Comparison of ENCODE assay signal across 8 cellular contexts in the genomic region with DNA sequence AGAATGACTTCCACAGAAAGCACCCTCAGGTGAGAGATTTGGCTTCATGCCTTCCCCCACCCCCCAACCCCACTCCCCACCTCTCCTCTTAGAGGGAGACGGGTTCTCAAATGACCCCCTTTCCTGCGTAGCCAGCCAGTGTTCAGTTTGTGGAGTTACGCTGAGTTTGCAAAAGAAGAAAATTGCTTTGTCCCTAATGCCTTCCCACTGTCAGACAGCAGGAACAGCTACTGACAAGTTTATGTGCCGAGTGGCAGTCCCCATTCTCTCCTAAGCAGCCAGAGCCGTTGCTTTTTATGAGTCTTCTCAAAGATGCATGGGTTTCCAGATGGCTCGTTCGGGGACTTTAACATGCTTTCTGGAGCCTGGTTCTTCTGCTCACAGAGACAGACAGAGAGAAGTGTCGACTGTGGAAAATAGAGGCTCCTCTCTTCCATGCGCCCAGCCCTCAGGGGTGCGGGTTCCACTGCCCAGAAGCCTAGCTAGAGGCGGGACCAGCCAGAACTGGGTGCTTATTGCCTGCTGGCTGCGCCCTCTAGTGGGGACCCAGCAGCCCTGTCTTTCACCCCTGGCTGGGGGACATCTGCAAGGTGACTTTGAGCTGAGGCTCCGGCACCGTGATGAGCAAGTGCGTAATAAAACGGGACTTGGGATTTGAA.
DNase-seq lines count a peak whose midpoint lies in the region; ATAC-seq and TF ChIP-seq lines count a peak whose summit lies in the region.

No MANE protein-coding gene starts in this region.

- no peaks in the 10 kb centered on the region for H3K9me3 ChIP-seq in lung (ENCODE audit: control insufficient read depth in 2 of 2, insufficient read depth in 1 of 2, low read length in 1 of 2)

- ATAC-seq in HG03280 (IDR thresholded peaks at IDR 0.05; ENCODE audit: unreplicated experiment) (peak; percentile 77), lung (ENCODE audit: insufficient read depth, low FRiP score) (peak; percentile 88), GM21360 (IDR thresholded peaks at IDR 0.05; ENCODE audit: unreplicated experiment) (no peak)

- peaks cover 0 to 2% of the 10 kb centered on the region in 2 donors for H3K36me3 ChIP-seq in lung (ENCODE audit: control insufficient read depth in 2 of 2, insufficient read depth in 2 of 2, low read length in 2 of 2)

- peak overlapping the region in 56 of 59 donors; percentile 3 to 83 (median 65) for H3K27ac ChIP-seq in dorsolateral prefrontal cortex
- H3K27ac ChIP-seq in lung (ENCODE audit: low read depth in 1 of 2, low read length in 1 of 2) = no peak overlapping the region

- peak; percentile 35 for DNase-seq in GM04504 (ENCODE audit: low read depth)
- peak; percentile 86 for DNase-seq in NCI-H69 (lab: John Stamatoyannopoulos, UW)
- peak; percentile 70 to 79 for DNase-seq in activated CD4-positive, alpha-beta T cell treated with anti-CD3 and anti-CD28 coated beads, Interleukin-2, amount 50 U/mL, for 48 hours
- peak; percentile 68 to 88 (median 81) for DNase-seq in dorsolateral prefrontal cortex
- peak; percentile 71 for DNase-seq in lung (ENCODE audit: low spot score)
- DNase-seq in stimulated activated CD8-positive, alpha-beta memory T cell treated with anti-CD3 and anti-CD28 coated beads, Interleukin-12 subunit alpha, Interleukin-12 subunit beta, amount 100 ng/mL, for 4 hours (ENCODE audit: low read depth) = peak; percentile 47

- 38 to 50% methylated on average over 16 of the region's 16 CpGs for WGBS in lung, 2 donors

- H3K4me3 ChIP-seq in dorsolateral prefrontal cortex (peak overlapping the region in 22 of 59 donors; percentile 0 to 42 (median 22)), lung (no peak overlapping the region)

- intact Hi-C loops in dorsolateral prefrontal cortex (cut with DNase I) = loop anchor here (2.0 to 10.0 kb wide), 5 partner anchors 64 to 541 kb away; no protein-coding TSS in a partner anchor

- H3K27me3 ChIP-seq in dorsolateral prefrontal cortex (no peaks in the 10 kb centered on the region), lung (ENCODE audit: control insufficient read depth, insufficient read depth) (no peaks in the 10 kb centered on the region)

- H3K4me1 ChIP-seq in lung (ENCODE audit: control insufficient read depth in 2 of 2, insufficient read depth in 2 of 2, low read length in 2 of 2) = peaks cover 0 to 6% of the 10 kb centered on the region in 2 donors

- TF ChIP-seq CTCF in dorsolateral prefrontal cortex (IDR thresholded peaks at IDR 0.05 in 54 of 56, conservative IDR thresholded peaks at IDR 0.05 in 2 of 56; ENCODE audit: low read depth in 1 of 56, partially characterized antibody in 56 of 56) = peak; percentile 81 to 99 (median 95)
- peak; percentile 81 for TF ChIP-seq CTCF in lung (IDR thresholded peaks at IDR 0.05; ENCODE audit: control extremely low read depth, extremely low read depth)

Comparison
In these comparisons a context has a peak if more than half of its experiments do, and no peak if none do; other contexts are left out.
1. DNase-seq: peak in every context shown above with its lines; median percentile 86 in NCI-H69; 81 in dorsolateral prefrontal cortex; 74 in activated CD4-positive, alpha-beta T cell treated with anti-CD3 and anti-CD28 coated beads, Interleukin-2, amount 50 U/mL, for 48 hours; 71 in lung; 47 in stimulated activated CD8-positive, alpha-beta memory T cell treated with anti-CD3 and anti-CD28 coated beads, Interleukin-12 subunit alpha, Interleukin-12 subunit beta, amount 100 ng/mL, for 4 hours; 35 in GM04504.
2. H3K27ac ChIP-seq: peak in dorsolateral prefrontal cortex (56 of 59); none in lung (0 of 2).